Comparison of ENCODE assay signal across 17 cellular contexts in genomic region chr3:46999516-47000197, GRCh38. TPM values are rescaled to one million over a fixed set of nuclear protein-coding genes. Genes with fewer than 3 reads are reported as not detected.
DNase-seq lines count a peak whose midpoint lies in the region; ATAC-seq, FAIRE-seq and TF ChIP-seq lines count a peak whose summit lies in the region.
"Had no signal": no experiment of that assay in that cellular context is flagged by ENCODE, and none has a peak within 500 bp of the region (broad histone marks: within the 10 kb centered on the region; RNA-seq: fewer than 3 reads in every experiment).

No MANE protein-coding gene starts in this region.

- H3K4me2 ChIP-seq in SK-N-SH: no peak overlapping the region

- H3K9ac ChIP-seq in SK-N-SH: no peak overlapping the region

- TF ChIP-seq EP300 in SK-N-SH (IDR thresholded peaks at IDR 0.05; ENCODE audit: borderline replicate concordance in 1 of 2, low read depth in 1 of 2, low read length in 1 of 2): no peak

- H2AFZ ChIP-seq in SK-N-SH (ENCODE audit: low read depth): no peak overlapping the region

- H3K9me3 Mint-ChIP-seq in central memory CD8-positive, alpha-beta T cell: no peaks in the 10 kb centered on the region

- POLR2A ChIA-PET in SK-N-SH (lab: Yijun Ruan, JAX): no interaction called here

- no peak for TF ChIP-seq POLR2A in GM12891 (IDR thresholded peaks at IDR 0.05; ENCODE audit: low read depth, low read length)

- H3K79me2 ChIP-seq in SK-N-SH (ENCODE audit: insufficient read depth): no peaks in the 10 kb centered on the region

- peak overlapping the region; percentile 6 for H3K27ac Mint-ChIP-seq in central memory CD8-positive, alpha-beta T cell (ENCODE audit: low read depth)

- peaks cover 21% of the 10 kb centered on the region for H3K4me1 Mint-ChIP-seq in central memory CD8-positive, alpha-beta T cell

- WGBS in SK-N-SH (ENCODE audit: low lambda C conversion rate): 90% methylated on average over 3 of the region's 14 CpGs

- no peak overlapping the region for H3K4me3 ChIP-seq in SK-N-SH (ENCODE audit: low read depth in 2 of 2, low read length in 1 of 2)
- no peak overlapping the region for H3K4me3 ChIP-seq in neutrophil (ENCODE audit: low read depth in 1 of 2, low read length in 1 of 2)

- TF ChIP-seq RAD21 in SK-N-SH (IDR thresholded peaks at IDR 0.05; ENCODE audit: low read length): no peak

- H3K36me3 Mint-ChIP-seq in central memory CD8-positive, alpha-beta T cell (ENCODE audit: insufficient read depth): peaks cover 35% of the 10 kb centered on the region

- peaks cover 0 to 7% of the 10 kb centered on the region in 2 experiments for H3K36me3 ChIP-seq in SK-N-SH (replicated peaks in 1 of 2; ENCODE audit: control insufficient read depth in 1 of 2, insufficient read depth in 2 of 2, low read length in 1 of 2)
- H3K36me3 ChIP-seq in neutrophil: peaks cover 100% of the 10 kb centered on the region

- peaks cover 0 to 2% of the 10 kb centered on the region in 2 experiments; a peak in 1 of 4 replicates for H3K4me1 ChIP-seq in SK-N-SH (ENCODE audit: control insufficient read depth in 1 of 2, insufficient read depth in 2 of 2, low read depth in 1 of 2, low read length in 1 of 2)
- H3K4me1 ChIP-seq in neutrophil (ENCODE audit: control insufficient read depth in 1 of 2, insufficient read depth in 1 of 2, low read depth in 1 of 2, low read length in 1 of 2): peaks cover 9 to 17% of the 10 kb centered on the region in 2 experiments
- H3K4me1 ChIP-seq in foreskin keratinocyte: peaks cover 6% of the 10 kb centered on the region

- no peaks in the 10 kb centered on the region for H3K9me3 ChIP-seq in SK-N-SH
- no peaks in the 10 kb centered on the region for H3K9me3 ChIP-seq in neutrophil

- H3K27ac ChIP-seq in SK-N-SH (ENCODE audit: low read depth in 2 of 2, low read length in 1 of 2): no peak overlapping the region
- peak overlapping the region; percentile 38 for H3K27ac ChIP-seq in neutrophil
- no peak overlapping the region for H3K27ac ChIP-seq in foreskin keratinocyte
- H3K27ac ChIP-seq: 22Rv1 had no signal

- no peaks in the 10 kb centered on the region for H3K27me3 Mint-ChIP-seq in central memory CD8-positive, alpha-beta T cell

- no peaks in the 10 kb centered on the region for H4K20me1 ChIP-seq in SK-N-SH (ENCODE audit: insufficient read depth)

- no peak for FAIRE-seq in GM12891 (lab: Jason Lieb, UNC)
- FAIRE-seq: GM18507, H54, RCC 7860 had no signal

- H3K4me3 Mint-ChIP-seq in central memory CD8-positive, alpha-beta T cell: no peak overlapping the region

- H3F3A ChIP-seq in SK-N-SH (replicated peaks; ENCODE audit: insufficient read depth): no peaks in the 10 kb centered on the region

- ATAC-seq in SK-N-SH treated with all-trans-retinoic acid at 6 μM for 48 hours (no peak), HG03442 (IDR thresholded peaks at IDR 0.05; ENCODE audit: unreplicated experiment) (no peak), foreskin keratinocyte (no peak)
- no peak for ATAC-seq in central memory CD8-positive, alpha-beta T cell (replicated peaks; ENCODE audit: extremely low read depth, poor library complexity, severe bottlenecking)

- DNase-seq in SK-N-SH (peak; percentile 27), GM12891 (ENCODE audit: insufficient read length, low spot score) (peak; percentile 20), foreskin keratinocyte (no peak)
- DNase-seq in central memory CD8-positive, alpha-beta T cell (ENCODE audit: low spot score in 2 of 2): no peak
- no peak for DNase-seq in effector CD8-positive, alpha-beta T cell (lab: John Stamatoyannopoulos, UW)
- DNase-seq: C1 segment of cervical spinal cord, DMS153, NCI-H1436 treated with DMSO at 0.1 percent for 48 hours, NCI-H2081 treated with DMSO at 0.1 percent for 48 hours, NCI-H524 had no signal

- H3K27me3 ChIP-seq in SK-N-SH (ENCODE audit: insufficient read depth) (no peaks in the 10 kb centered on the region), neutrophil (no peaks in the 10 kb centered on the region), foreskin keratinocyte (no peaks in the 10 kb centered on the region)

- TF ChIP-seq CTCF in SK-N-SH (IDR thresholded peaks at IDR 0.05) (no peak), neutrophil (IDR thresholded peaks at IDR 0.05) (no peak), foreskin keratinocyte (conservative IDR thresholded peaks at IDR 0.05) (no peak)

- H3K9me2 ChIP-seq in SK-N-SH: no peaks in the 10 kb centered on the region

- CTCF ChIA-PET in SK-N-SH (lab: Yijun Ruan, JAX): interaction anchor here (0.6 to 4.8 kb wide), 14 partner anchors 7 to 766 kb away, joined by 3 to 44 read pairs (median 4); partner anchors contain the start of gene NBEAL2

TF ChIP-seq in SK-N-SH, 30 proteins besides CTCF, POLR2A, EP300 and RAD21 (continues in another document):
- TF ChIP-seq MXI1 (IDR thresholded peaks at IDR 0.05; ENCODE audit: low read depth, low read length) (no peak), TCF12 (IDR thresholded peaks at IDR 0.05) (no peak), FOXJ3 (CRISPR knock-in tag; IDR thresholded peaks at IDR 0.05) (no peak), JUND (IDR thresholded peaks at IDR 0.05) (no peak), FOSL2 (IDR thresholded peaks at IDR 0.05; ENCODE audit: borderline replicate concordance, low read depth) (no peak), RXRA (IDR thresholded peaks at IDR 0.05; ENCODE audit: borderline replicate concordance, low read depth) (no peak), NFIC (IDR thresholded peaks at IDR 0.05; ENCODE audit: borderline replicate concordance) (no peak), CHD2 (IDR thresholded peaks at IDR 0.05; ENCODE audit: low read length, partially characterized antibody) (no peak), ELF1 (IDR thresholded peaks at IDR 0.05) (no peak), POLR2AphosphoS5 (IDR thresholded peaks at IDR 0.05; ENCODE audit: low read depth, low read length) (no peak), TAF1 (IDR thresholded peaks at IDR 0.05; ENCODE audit: borderline replicate concordance, low read depth, low read length) (no peak), EZH2phosphoT487 (IDR thresholded peaks at IDR 0.05; ENCODE audit: borderline replicate concordance, low read depth) (no peak)

TF ChIP-seq in SK-N-SH treated with all-trans-retinoic acid at 6 μM for 48 hours, 23 proteins besides CTCF, POLR2A, EP300 and RAD21 (continues in another document):
- no peak for TF ChIP-seq RARB (CRISPR knock-in tag; IDR thresholded peaks at IDR 0.05)
- no peak for TF ChIP-seq ZC3H10 (CRISPR knock-in tag; IDR thresholded peaks at IDR 0.05)
- TF ChIP-seq ZFP3 (CRISPR knock-in tag; IDR thresholded peaks at IDR 0.05): no peak
- no peak for TF ChIP-seq POU6F1 (CRISPR knock-in tag; IDR thresholded peaks at IDR 0.05; ENCODE audit: borderline replicate concordance, low read depth)
- no peak for TF ChIP-seq GLIS3 (CRISPR knock-in tag; IDR thresholded peaks at IDR 0.05)
- no peak for TF ChIP-seq ISL1 (CRISPR knock-in tag; IDR thresholded peaks at IDR 0.05)
- TF ChIP-seq ZNF565 (CRISPR knock-in tag; conservative IDR thresholded peaks at IDR 0.05; ENCODE audit: low read depth): no peak
- TF ChIP-seq SNAI2 (CRISPR knock-in tag; IDR thresholded peaks at IDR 0.05): no peak

TF ChIP-seq in GM12891, 5 proteins besides CTCF, POLR2A, EP300 and RAD21:
- no peak for TF ChIP-seq TAF1 (IDR thresholded peaks at IDR 0.05; ENCODE audit: low read depth, low read length)
- no peak for TF ChIP-seq PAX5 (IDR thresholded peaks at IDR 0.05; ENCODE audit: insufficient read depth, low read length, severe bottlenecking)
- no peak for TF ChIP-seq POU2F2 (IDR thresholded peaks at IDR 0.05; ENCODE audit: low read depth, low read length)
- TF ChIP-seq POLR2AphosphoS5 (IDR thresholded peaks at IDR 0.05; ENCODE audit: low read depth, low read length): no peak
- TF ChIP-seq SPI1 (IDR thresholded peaks at IDR 0.05; ENCODE audit: low read depth, low read length): no peak

RNA-seq across cellular contexts. Expression of gene NBEAL2, which starts 20.2 kb away (rescaled TPM):
- polyA plus RNA-seq in SK-N-SH (2012; rRNA removed) (15.5 and 20.3 TPM in 2 replicates), foreskin keratinocyte (34.1 and 36.8 TPM in 2 replicates)
- polyA plus RNA-seq in SK-N-SH (2012; cell fraction: cytosol; rRNA removed): 2.6 and 5.5 TPM in 2 replicates
- 152 and 177 TPM in 2 replicates for polyA plus RNA-seq in SK-N-SH (2012; cell fraction: nucleus; rRNA removed)
- 53.4 TPM for polyA plus RNA-seq in GM12891 (2012; ENCODE audit: low read depth, missing spikeins)
- 45.0 and 46.9 TPM in 2 replicates for total RNA-seq in foreskin keratinocyte

RNA-seq across cellular contexts. Expression of gene CCDC12, which starts 23.1 kb away (rescaled TPM):
- polyA plus RNA-seq in SK-N-SH (2012; rRNA removed) (53.2 and 105 TPM in 2 replicates), foreskin keratinocyte (65.0 and 67.0 TPM in 2 replicates)
- 68.1 and 147 TPM in 2 replicates for polyA plus RNA-seq in SK-N-SH (2012; cell fraction: cytosol; rRNA removed)
- polyA plus RNA-seq in SK-N-SH (2012; cell fraction: nucleus; rRNA removed): 66.6 and 79.5 TPM in 2 replicates
- 55.8 TPM for polyA plus RNA-seq in GM12891 (2012; ENCODE audit: low read depth, missing spikeins)
- total RNA-seq in foreskin keratinocyte: 35.6 and 42.5 TPM in 2 replicates

Comparison
In these comparisons a context has a peak if more than half of its experiments do, and no peak if none do; other contexts are left out.
1. DNase-seq: peak in SK-N-SH (single experiment) and GM12891 (single experiment); none in central memory CD8-positive, alpha-beta T cell (0 of 2), effector CD8-positive, alpha-beta T cell (single experiment) and foreskin keratinocyte (0 of 2).